ENCODE assay signal across 2 cellular contexts in the genomic region with DNA sequence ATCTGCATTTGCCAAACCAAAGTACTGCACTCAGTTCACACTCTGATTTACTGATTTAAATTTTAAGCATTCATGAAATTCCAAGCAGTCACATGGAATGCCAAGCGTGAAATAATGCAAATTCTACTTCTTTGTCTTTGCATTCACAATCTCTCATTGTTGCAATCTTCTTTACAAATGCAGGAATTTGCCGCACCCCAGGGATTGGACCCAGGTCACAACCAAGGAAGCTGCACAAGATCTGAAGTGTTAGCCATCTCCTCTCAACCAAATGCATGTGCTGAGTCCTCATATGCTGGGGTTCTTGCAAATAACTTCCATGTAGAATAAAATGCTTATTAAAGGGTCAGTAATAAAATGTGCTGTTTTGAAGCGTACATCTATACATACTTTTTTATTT.
TF ChIP-seq lines count a peak whose summit lies in the region.

No MANE protein-coding gene starts in this region.

TF ChIP-seq in GM23338, 12 proteins besides CTCF, POLR2A, EP300 and RAD21 (continued from another document):
- TF ChIP-seq STAT1 (IDR thresholded peaks at IDR 0.05; ENCODE audit: unreplicated experiment) (no peak), NANOG (IDR thresholded peaks at IDR 0.05; ENCODE audit: borderline replicate concordance) (peak; percentile 94), ZNF114 (CRISPR knock-in tag; IDR thresholded peaks at IDR 0.05) (no peak), EZH2phosphoT487 (IDR thresholded peaks at IDR 0.05; ENCODE audit: unreplicated experiment) (no peak), JUNB (IDR thresholded peaks at IDR 0.05; ENCODE audit: unreplicated experiment) (no peak), CREB1 (CRISPR knock-in tag; IDR thresholded peaks at IDR 0.05; ENCODE audit: low read depth) (peak; percentile 59)
- TF ChIP-seq, protein P1, sequence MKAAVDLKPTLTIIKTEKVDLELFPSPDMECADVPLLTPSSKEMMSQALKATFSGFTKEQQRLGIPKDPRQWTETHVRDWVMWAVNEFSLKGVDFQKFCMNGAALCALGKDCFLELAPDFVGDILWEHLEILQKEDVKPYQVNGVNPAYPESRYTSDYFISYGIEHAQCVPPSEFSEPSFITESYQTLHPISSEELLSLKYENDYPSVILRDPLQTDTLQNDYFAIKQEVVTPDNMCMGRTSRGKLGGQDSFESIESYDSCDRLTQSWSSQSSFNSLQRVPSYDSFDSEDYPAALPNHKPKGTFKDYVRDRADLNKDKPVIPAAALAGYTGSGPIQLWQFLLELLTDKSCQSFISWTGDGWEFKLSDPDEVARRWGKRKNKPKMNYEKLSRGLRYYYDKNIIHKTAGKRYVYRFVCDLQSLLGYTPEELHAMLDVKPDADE (IDR thresholded peaks at IDR 0.05), result no peak
- TF ChIP-seq, protein P2, sequence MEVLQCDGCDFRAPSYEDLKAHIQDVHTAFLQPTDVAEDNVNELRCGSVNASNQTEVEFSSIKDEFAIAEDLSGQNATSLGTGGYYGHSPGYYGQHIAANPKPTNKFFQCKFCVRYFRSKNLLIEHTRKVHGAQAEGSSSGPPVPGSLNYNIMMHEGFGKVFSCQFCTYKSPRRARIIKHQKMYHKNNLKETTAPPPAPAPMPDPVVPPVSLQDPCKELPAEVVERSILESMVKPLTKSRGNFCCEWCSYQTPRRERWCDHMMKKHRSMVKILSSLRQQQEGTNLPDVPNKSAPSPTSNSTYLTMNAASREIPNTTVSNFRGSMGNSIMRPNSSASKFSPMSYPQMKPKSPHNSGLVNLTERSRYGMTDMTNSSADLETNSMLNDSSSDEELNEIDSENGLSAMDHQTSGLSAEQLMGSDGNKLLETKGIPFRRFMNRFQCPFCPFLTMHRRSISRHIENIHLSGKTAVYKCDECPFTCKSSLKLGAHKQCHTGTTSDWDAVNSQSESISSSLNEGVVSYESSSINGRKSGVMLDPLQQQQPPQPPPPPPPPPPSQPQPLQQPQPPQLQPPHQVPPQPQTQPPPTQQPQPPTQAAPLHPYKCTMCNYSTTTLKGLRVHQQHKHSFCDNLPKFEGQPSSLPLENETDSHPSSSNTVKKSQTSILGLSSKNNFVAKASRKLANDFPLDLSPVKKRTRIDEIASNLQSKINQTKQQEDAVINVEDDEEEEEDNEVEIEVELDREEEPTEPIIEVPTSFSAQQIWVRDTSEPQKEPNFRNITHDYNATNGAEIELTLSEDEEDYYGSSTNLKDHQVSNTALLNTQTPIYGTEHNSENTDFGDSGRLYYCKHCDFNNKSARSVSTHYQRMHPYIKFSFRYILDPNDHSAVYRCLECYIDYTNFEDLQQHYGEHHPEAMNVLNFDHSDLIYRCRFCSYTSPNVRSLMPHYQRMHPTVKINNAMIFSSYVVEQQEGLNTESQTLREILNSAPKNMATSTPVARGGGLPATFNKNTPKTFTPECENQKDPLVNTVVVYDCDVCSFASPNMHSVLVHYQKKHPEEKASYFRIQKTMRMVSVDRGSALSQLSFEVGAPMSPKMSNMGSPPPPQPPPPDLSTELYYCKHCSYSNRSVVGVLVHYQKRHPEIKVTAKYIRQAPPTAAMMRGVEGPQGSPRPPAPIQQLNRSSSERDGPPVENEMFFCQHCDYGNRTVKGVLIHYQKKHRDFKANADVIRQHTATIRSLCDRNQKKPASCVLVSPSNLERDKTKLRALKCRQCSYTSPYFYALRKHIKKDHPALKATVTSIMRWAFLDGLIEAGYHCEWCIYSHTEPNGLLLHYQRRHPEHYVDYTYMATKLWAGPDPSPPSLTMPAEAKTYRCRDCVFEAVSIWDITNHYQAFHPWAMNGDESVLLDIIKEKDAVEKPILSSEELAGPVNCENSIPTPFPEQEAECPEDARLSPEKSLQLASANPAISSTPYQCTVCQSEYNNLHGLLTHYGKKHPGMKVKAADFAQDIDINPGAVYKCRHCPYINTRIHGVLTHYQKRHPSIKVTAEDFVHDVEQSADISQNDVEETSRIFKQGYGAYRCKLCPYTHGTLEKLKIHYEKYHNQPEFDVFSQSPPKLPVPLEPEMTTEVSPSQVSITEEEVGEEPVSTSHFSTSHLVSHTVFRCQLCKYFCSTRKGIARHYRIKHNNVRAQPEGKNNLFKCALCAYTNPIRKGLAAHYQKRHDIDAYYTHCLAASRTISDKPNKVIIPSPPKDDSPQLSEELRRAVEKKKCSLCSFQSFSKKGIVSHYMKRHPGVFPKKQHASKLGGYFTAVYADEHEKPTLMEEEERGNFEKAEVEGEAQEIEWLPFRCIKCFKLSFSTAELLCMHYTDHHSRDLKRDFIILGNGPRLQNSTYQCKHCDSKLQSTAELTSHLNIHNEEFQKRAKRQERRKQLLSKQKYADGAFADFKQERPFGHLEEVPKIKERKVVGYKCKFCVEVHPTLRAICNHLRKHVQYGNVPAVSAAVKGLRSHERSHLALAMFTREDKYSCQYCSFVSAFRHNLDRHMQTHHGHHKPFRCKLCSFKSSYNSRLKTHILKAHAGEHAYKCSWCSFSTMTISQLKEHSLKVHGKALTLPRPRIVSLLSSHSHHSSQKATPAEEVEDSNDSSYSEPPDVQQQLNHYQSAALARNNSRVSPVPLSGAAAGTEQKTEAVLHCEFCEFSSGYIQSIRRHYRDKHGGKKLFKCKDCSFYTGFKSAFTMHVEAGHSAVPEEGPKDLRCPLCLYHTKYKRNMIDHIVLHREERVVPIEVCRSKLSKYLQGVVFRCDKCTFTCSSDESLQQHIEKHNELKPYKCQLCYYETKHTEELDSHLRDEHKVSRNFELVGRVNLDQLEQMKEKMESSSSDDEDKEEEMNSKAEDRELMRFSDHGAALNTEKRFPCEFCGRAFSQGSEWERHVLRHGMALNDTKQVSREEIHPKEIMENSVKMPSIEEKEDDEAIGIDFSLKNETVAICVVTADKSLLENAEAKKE (CRISPR knock-in tag; IDR thresholded peaks at IDR 0.05), result peak; percentile 98

TF ChIP-seq in WTC11, 78 proteins besides CTCF, POLR2A, EP300 and RAD21 (continued from another document and continues in another):
- TF ChIP-seq, protein P3, sequence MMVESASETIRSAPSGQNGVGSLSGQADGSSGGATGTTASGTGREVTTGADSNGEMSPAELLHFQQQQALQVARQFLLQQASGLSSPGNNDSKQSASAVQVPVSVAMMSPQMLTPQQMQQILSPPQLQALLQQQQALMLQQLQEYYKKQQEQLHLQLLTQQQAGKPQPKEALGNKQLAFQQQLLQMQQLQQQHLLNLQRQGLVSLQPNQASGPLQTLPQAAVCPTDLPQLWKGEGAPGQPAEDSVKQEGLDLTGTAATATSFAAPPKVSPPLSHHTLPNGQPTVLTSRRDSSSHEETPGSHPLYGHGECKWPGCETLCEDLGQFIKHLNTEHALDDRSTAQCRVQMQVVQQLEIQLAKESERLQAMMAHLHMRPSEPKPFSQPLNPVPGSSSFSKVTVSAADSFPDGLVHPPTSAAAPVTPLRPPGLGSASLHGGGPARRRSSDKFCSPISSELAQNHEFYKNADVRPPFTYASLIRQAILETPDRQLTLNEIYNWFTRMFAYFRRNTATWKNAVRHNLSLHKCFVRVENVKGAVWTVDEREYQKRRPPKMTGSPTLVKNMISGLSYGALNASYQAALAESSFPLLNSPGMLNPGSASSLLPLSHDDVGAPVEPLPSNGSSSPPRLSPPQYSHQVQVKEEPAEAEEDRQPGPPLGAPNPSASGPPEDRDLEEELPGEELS (CRISPR knock-in tag; IDR thresholded peaks at IDR 0.05), result peak; percentile 46; the same call in 1 of the 2 replicates
- TF ChIP-seq ZNF671 (CRISPR knock-in tag; IDR thresholded peaks at IDR 0.05) (no peak), EMX1 (CRISPR knock-in tag; IDR thresholded peaks at IDR 0.05) (no peak), NFE2L1 (CRISPR knock-in tag; IDR thresholded peaks at IDR 0.05) (peak; percentile 56; the same call in 1 of the 2 replicates), FOXK1 (CRISPR knock-in tag; IDR thresholded peaks at IDR 0.05) (peak; percentile 59; the same call in 1 of the 2 replicates), TEAD1 (CRISPR knock-in tag; IDR thresholded peaks at IDR 0.05) (peak; percentile 100), ZNF416 (CRISPR knock-in tag; IDR thresholded peaks at IDR 0.05) (no peak), ETV6 (CRISPR knock-in tag; IDR thresholded peaks at IDR 0.05) (peak; percentile 91; the same call in 1 of the 2 replicates), ZNF232 (CRISPR knock-in tag; IDR thresholded peaks at IDR 0.05) (peak; percentile 72; the same call in 1 of the 2 replicates), TP53 (CRISPR knock-in tag; IDR thresholded peaks at IDR 0.05) (0 out of 2 replicates have a peak, but pooled peaks have one; percentile 38), SMAD3 (CRISPR knock-in tag; IDR thresholded peaks at IDR 0.05; ENCODE audit: borderline replicate concordance) (no peak), TCF7 (CRISPR knock-in tag; IDR thresholded peaks at IDR 0.05; ENCODE audit: low read depth) (no peak)
- TF ChIP-seq, protein P4, sequence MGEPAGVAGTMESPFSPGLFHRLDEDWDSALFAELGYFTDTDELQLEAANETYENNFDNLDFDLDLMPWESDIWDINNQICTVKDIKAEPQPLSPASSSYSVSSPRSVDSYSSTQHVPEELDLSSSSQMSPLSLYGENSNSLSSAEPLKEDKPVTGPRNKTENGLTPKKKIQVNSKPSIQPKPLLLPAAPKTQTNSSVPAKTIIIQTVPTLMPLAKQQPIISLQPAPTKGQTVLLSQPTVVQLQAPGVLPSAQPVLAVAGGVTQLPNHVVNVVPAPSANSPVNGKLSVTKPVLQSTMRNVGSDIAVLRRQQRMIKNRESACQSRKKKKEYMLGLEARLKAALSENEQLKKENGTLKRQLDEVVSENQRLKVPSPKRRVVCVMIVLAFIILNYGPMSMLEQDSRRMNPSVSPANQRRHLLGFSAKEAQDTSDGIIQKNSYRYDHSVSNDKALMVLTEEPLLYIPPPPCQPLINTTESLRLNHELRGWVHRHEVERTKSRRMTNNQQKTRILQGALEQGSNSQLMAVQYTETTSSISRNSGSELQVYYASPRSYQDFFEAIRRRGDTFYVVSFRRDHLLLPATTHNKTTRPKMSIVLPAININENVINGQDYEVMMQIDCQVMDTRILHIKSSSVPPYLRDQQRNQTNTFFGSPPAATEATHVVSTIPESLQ (CRISPR knock-in tag; IDR thresholded peaks at IDR 0.05), result no peak
- TF ChIP-seq, protein P5, sequence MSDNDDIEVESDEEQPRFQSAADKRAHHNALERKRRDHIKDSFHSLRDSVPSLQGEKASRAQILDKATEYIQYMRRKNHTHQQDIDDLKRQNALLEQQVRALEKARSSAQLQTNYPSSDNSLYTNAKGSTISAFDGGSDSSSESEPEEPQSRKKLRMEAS (CRISPR knock-in tag; IDR thresholded peaks at IDR 0.05), result peak; percentile 65
- TF ChIP-seq, protein P6, sequence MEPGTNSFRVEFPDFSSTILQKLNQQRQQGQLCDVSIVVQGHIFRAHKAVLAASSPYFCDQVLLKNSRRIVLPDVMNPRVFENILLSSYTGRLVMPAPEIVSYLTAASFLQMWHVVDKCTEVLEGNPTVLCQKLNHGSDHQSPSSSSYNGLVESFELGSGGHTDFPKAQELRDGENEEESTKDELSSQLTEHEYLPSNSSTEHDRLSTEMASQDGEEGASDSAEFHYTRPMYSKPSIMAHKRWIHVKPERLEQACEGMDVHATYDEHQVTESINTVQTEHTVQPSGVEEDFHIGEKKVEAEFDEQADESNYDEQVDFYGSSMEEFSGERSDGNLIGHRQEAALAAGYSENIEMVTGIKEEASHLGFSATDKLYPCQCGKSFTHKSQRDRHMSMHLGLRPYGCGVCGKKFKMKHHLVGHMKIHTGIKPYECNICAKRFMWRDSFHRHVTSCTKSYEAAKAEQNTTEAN (CRISPR knock-in tag; IDR thresholded peaks at IDR 0.05), result peak; percentile 83; the same call in 1 of the 2 replicates
- TF ChIP-seq, protein P7, sequence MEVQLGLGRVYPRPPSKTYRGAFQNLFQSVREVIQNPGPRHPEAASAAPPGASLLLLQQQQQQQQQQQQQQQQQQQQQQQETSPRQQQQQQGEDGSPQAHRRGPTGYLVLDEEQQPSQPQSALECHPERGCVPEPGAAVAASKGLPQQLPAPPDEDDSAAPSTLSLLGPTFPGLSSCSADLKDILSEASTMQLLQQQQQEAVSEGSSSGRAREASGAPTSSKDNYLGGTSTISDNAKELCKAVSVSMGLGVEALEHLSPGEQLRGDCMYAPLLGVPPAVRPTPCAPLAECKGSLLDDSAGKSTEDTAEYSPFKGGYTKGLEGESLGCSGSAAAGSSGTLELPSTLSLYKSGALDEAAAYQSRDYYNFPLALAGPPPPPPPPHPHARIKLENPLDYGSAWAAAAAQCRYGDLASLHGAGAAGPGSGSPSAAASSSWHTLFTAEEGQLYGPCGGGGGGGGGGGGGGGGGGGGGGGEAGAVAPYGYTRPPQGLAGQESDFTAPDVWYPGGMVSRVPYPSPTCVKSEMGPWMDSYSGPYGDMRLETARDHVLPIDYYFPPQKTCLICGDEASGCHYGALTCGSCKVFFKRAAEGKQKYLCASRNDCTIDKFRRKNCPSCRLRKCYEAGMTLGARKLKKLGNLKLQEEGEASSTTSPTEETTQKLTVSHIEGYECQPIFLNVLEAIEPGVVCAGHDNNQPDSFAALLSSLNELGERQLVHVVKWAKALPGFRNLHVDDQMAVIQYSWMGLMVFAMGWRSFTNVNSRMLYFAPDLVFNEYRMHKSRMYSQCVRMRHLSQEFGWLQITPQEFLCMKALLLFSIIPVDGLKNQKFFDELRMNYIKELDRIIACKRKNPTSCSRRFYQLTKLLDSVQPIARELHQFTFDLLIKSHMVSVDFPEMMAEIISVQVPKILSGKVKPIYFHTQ (CRISPR knock-in tag; IDR thresholded peaks at IDR 0.05), result peak; percentile 47; the same call in 1 of the 2 replicates
- TF ChIP-seq, protein P8, sequence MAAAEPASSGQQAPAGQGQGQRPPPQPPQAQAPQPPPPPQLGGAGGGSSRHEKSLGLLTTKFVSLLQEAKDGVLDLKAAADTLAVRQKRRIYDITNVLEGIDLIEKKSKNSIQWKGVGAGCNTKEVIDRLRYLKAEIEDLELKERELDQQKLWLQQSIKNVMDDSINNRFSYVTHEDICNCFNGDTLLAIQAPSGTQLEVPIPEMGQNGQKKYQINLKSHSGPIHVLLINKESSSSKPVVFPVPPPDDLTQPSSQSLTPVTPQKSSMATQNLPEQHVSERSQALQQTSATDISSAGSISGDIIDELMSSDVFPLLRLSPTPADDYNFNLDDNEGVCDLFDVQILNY (CRISPR knock-in tag; IDR thresholded peaks at IDR 0.05), result 0 out of 2 replicates have a peak, but pooled peaks have one; percentile 37
- TF ChIP-seq, protein P9, sequence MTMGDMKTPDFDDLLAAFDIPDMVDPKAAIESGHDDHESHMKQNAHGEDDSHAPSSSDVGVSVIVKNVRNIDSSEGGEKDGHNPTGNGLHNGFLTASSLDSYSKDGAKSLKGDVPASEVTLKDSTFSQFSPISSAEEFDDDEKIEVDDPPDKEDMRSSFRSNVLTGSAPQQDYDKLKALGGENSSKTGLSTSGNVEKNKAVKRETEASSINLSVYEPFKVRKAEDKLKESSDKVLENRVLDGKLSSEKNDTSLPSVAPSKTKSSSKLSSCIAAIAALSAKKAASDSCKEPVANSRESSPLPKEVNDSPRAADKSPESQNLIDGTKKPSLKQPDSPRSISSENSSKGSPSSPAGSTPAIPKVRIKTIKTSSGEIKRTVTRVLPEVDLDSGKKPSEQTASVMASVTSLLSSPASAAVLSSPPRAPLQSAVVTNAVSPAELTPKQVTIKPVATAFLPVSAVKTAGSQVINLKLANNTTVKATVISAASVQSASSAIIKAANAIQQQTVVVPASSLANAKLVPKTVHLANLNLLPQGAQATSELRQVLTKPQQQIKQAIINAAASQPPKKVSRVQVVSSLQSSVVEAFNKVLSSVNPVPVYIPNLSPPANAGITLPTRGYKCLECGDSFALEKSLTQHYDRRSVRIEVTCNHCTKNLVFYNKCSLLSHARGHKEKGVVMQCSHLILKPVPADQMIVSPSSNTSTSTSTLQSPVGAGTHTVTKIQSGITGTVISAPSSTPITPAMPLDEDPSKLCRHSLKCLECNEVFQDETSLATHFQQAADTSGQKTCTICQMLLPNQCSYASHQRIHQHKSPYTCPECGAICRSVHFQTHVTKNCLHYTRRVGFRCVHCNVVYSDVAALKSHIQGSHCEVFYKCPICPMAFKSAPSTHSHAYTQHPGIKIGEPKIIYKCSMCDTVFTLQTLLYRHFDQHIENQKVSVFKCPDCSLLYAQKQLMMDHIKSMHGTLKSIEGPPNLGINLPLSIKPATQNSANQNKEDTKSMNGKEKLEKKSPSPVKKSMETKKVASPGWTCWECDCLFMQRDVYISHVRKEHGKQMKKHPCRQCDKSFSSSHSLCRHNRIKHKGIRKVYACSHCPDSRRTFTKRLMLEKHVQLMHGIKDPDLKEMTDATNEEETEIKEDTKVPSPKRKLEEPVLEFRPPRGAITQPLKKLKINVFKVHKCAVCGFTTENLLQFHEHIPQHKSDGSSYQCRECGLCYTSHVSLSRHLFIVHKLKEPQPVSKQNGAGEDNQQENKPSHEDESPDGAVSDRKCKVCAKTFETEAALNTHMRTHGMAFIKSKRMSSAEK (CRISPR knock-in tag; IDR thresholded peaks at IDR 0.05; ENCODE audit: borderline replicate concordance), result peak; percentile 89; the same call in 1 of the 2 replicates
